In genomic region chr2:97094772-97095611, GRCh38 we compare ENCODE assay signal across 8 cellular contexts. TPM values are rescaled to one million over a fixed set of nuclear protein-coding genes. Genes with fewer than 3 reads are reported as not detected.
A peak's percentile ranks its signal among the peaks of the same experiment; 100 is the strongest.
DNase-seq lines count a peak whose midpoint lies in the region; ATAC-seq and TF ChIP-seq lines count a peak whose summit lies in the region.
"Not testable (repeated sequence)": the region's sequence is repeated elsewhere in the genome, so short reads cannot be mapped to it uniquely, and the experiment has no call there.

Gene FAHD2B, minus strand, starts transcription at chr2:97094882. Its CDS starts 3,176 bp downstream, at chr2:97091706.

- not testable (repeated sequence) for H3K4me1 ChIP-seq in psoas muscle, tibial artery

- DNase-seq in GM13977 (ENCODE audit: low spot score) (peak; percentile 55), NCI-H146 (lab: John Stamatoyannopoulos, UW) (peak; percentile 55), T1000 (lab: John Stamatoyannopoulos, UW) (peak; percentile 30), amniotic epithelial cell (ENCODE audit: low read depth) (peak; percentile 39), left cardiac atrium (peak; percentile 93), psoas muscle (peak; percentile 82 to 93), tibial artery (peak; percentile 84 to 89)

- 2 to 4% (median 3%) methylated on average over 22 to 41 of the region's 48 CpGs for WGBS in psoas muscle, 3 donors

- in situ Hi-C loops in GM13977 (cut with MboI; ENCODE audit: low pct_unique_long_range_greater_than_20kb, low sequenced_read_pairs, unreplicated experiment): not testable (repeated sequence)

- H3K27ac ChIP-seq in psoas muscle: peak within 1 kb of the TSS; percentile 61
- H3K27ac ChIP-seq in tibial artery: peak within 1 kb of the TSS; percentile 71 to 78

- intact Hi-C loops in left cardiac atrium (cut with DNase I); psoas muscle (cut with DNase I); tibial artery (cut with DNase I; ENCODE audit: low total_unique reads): not testable (repeated sequence)

- H3K4me3 ChIP-seq in psoas muscle (peak within 1 kb of the TSS; percentile 63), tibial artery (peak within 1 kb of the TSS; percentile 53 to 56)

- H3K27me3 ChIP-seq in psoas muscle (ENCODE audit: insufficient read depth in 3 of 3, low read length in 2 of 3); tibial artery: not testable (repeated sequence)

- H3K36me3 ChIP-seq in psoas muscle (ENCODE audit: insufficient read depth in 1 of 2, low read depth in 1 of 2); tibial artery: not testable (repeated sequence)

- ATAC-seq in HG02885 (IDR thresholded peaks at IDR 0.05; ENCODE audit: poor library complexity, unreplicated experiment) (peak; percentile 95), left cardiac atrium (peak; percentile 97), psoas muscle (peak; percentile 95 to 98 (median 96))

- H3K9me3 ChIP-seq in psoas muscle, tibial artery: not testable (repeated sequence)

- not testable (repeated sequence) for TF ChIP-seq CTCF in GM13977 (IDR thresholded peaks at IDR 0.05; ENCODE audit: extremely low read depth, insufficient read depth, missing control alignments); psoas muscle (IDR thresholded peaks at IDR 0.05); tibial artery (IDR thresholded peaks at IDR 0.05)

RNA-seq across cellular contexts. Expression of gene FAHD2B, which starts in this region (rescaled TPM):
- 10 to 100 TPM; 23.9 to 25.5 TPM for total RNA-seq in left cardiac atrium
- 10 to 100 TPM; 14.5 to 39.0 (median 17.3) TPM for total RNA-seq in psoas muscle
- polyA plus RNA-seq in psoas muscle: 10 to 100 TPM in 2 of 3 donors, 1 to 10 TPM in 1; 5.7 to 13.9 (median 10.6) TPM

Comparison
In these comparisons a context has a peak if more than half of its experiments do, and no peak if none do; other contexts are left out.
1. Peak in every context shown above with its lines: DNase-seq, ATAC-seq, H3K4me3 ChIP-seq and H3K27ac ChIP-seq.
2. DNase-seq: peak in every context shown above with its lines; median percentile 93 in left cardiac atrium; 88 in psoas muscle; 86 in tibial artery; 55 in GM13977; 55 in NCI-H146; 39 in amniotic epithelial cell; 30 in T1000.